Comparison of ENCODE assay signal across 15 cellular contexts in genomic region chr11:48473966-48474365, GRCh38. TPM values are rescaled to one million over a fixed set of nuclear protein-coding genes. Genes with fewer than 3 reads are reported as not detected.
DNase-seq lines count a peak whose midpoint lies in the region; ATAC-seq, FAIRE-seq and TF ChIP-seq lines count a peak whose summit lies in the region.
"Not testable (repeated sequence)": the region's sequence is repeated elsewhere in the genome, so short reads cannot be mapped to it uniquely, and the experiment has no call there.
"Had no signal": no experiment of that assay in that cellular context is flagged by ENCODE, and none has a peak within 500 bp of the region (broad histone marks: within the 10 kb centered on the region; RNA-seq: fewer than 3 reads in every experiment).

No MANE protein-coding gene starts in this region.

- H3K4me3 ChIP-seq in BE2C (ENCODE audit: low read depth, low read length); GM12878: not testable (repeated sequence)

- H3K9me3 ChIP-seq in BE2C; GM12878 (replicated peaks; ENCODE audit: control insufficient read depth, insufficient read depth, low read length): not testable (repeated sequence)

- not testable (repeated sequence) for H4K20me1 ChIP-seq in GM12878 (ENCODE audit: control insufficient read depth, insufficient read depth)

- not testable (repeated sequence) for TF ChIP-seq EP300 in GM12878 (IDR thresholded peaks at IDR 0.05; ENCODE audit: borderline replicate concordance in 1 of 2, control insufficient read depth in 1 of 2, low read depth in 2 of 2, low read length in 2 of 2)

- WGBS in GM12878 (ENCODE audit: insufficient coverage, insufficient replicate concordance, low lambda C conversion rate, missing lambda C conversion rate) = 0% methylated on average over 2 of the region's 2 CpGs

- not testable (repeated sequence) for TF ChIP-seq CTCF in BE2C (IDR thresholded peaks at IDR 0.05; ENCODE audit: low read depth, low read length); GM12878 (IDR thresholded peaks at IDR 0.05 in 2 of 3, conservative IDR thresholded peaks at IDR 0.05 in 1 of 3; ENCODE audit: control insufficient read depth in 2 of 3, extremely low read depth in 1 of 3, insufficient read depth in 1 of 3, low read depth in 3 of 3, low read length in 3 of 3)

- CTCF ChIA-PET in GM12878 (lab: Yijun Ruan, JAX) = not testable (repeated sequence)

- FAIRE-seq in GM12878 (lab: Jason Lieb, UNC) = peak; percentile 13

- in situ Hi-C loops in GM12878 (cut with MboI) = not testable (repeated sequence)

- not testable (repeated sequence) for H3K9ac ChIP-seq in GM12878 (ENCODE audit: control insufficient read depth, insufficient read depth, low read length)

- H3K27me3 ChIP-seq in BE2C; GM12878 (replicated peaks in 1 of 2; ENCODE audit: control insufficient read depth in 2 of 2, insufficient read depth in 2 of 2, low read length in 1 of 2): not testable (repeated sequence)

- peak; percentile 9 for DNase-seq in BE2C
- peak; percentile 49 for DNase-seq in DMS53 (lab: John Stamatoyannopoulos, UW)
- DNase-seq in NCI-H748 (lab: John Stamatoyannopoulos, UW; ENCODE audit: unreplicated experiment) = peak; percentile 69
- DNase-seq in RPMI7951 (ENCODE audit: low read depth) = peak; percentile 37
- not testable (repeated sequence) for DNase-seq in GM12878 (ENCODE audit: low read depth, low spot score)
- peak; percentile 4 for DNase-seq in foreskin melanocyte
- DNase-seq in medulla oblongata (ENCODE audit: extremely low spot score) = peak; percentile 3
- peak; percentile 11 for DNase-seq in putamen (ENCODE audit: low spot score)

- intact Hi-C loops in GM12878 (cut with micrococcal nuclease; ENCODE audit: unreplicated experiment) = not testable (repeated sequence)

- not testable (repeated sequence) for H2AFZ ChIP-seq in GM12878 (ENCODE audit: control insufficient read depth, low read depth, low read length)

- RAD21 ChIA-PET in GM12878 (lab: Charles Lee; ENCODE audit: unreplicated experiment) = not testable (repeated sequence)

- POLR2A ChIA-PET in GM12878 (lab: Charles Lee) = not testable (repeated sequence)

- BruUV-seq in GM12878 (replicated peaks; lab: Mats Ljungman, UMichigan) = not testable (repeated sequence)

- H3K4me1 ChIP-seq in BE2C; GM12878 (ENCODE audit: control insufficient read depth, insufficient read depth, low read length): not testable (repeated sequence)

- SMC1A ChIA-PET in GM12878 (lab: Charles Lee; ENCODE audit: uncharacterized antibody, unreplicated experiment) = not testable (repeated sequence)

- H3K27ac ChIP-seq in GM12878 (ENCODE audit: control insufficient read depth, insufficient read depth) = not testable (repeated sequence)

- not testable (repeated sequence) for H3K79me2 ChIP-seq in GM12878 (ENCODE audit: control insufficient read depth, insufficient read depth, low read length)

- ATAC-seq in GM12878 = not testable (repeated sequence)

- not testable (repeated sequence) for H3K4me2 ChIP-seq in GM12878 (ENCODE audit: control insufficient read depth, insufficient read depth)

- TF ChIP-seq POLR2A in GM12878 (IDR thresholded peaks at IDR 0.05; ENCODE audit: low read depth, low read length) = not testable (repeated sequence)

- H3K36me3 ChIP-seq in BE2C; GM12878 (ENCODE audit: control insufficient read depth in 2 of 2, insufficient read depth in 2 of 2, low read length in 1 of 2): not testable (repeated sequence)

- not testable (repeated sequence) for TF ChIP-seq RAD21 in GM12878 (IDR thresholded peaks at IDR 0.05; ENCODE audit: insufficient read depth, low read depth, low read length)

RNA-seq across cellular contexts. Expression of gene OR4A47, which starts 14.6 kb away (rescaled TPM):
- not detected for polyA plus RNA-seq in BE2C (2012; ENCODE audit: insufficient read depth, insufficient read length, low read depth)
- not detected in 2 replicates for total RNA-seq in RPMI7951 (2014; rRNA removed; shearing (Covaris generic))
- not detected in 2 replicates for total RNA-seq in GM12878 (2013; cell fraction: nucleolus; rRNA removed)
- total RNA-seq in GM12878 (2014; rRNA removed) (not detected in 2 replicates), GM12878 (2014; rRNA removed; fragmentation: Illumina TruSeq; extraction: Trizol) (not detected in 2 replicates), GM12878 (2021) (not detected in 2 replicates)
- polyA plus RNA-seq in GM12878 (2011; ENCODE audit: low read depth) = not detected
- polyA plus RNA-seq in GM12878 (2011; rRNA removed) (not detected in 2 replicates), GM12878 (2014; fragmentation: Illumina TruSeq; extraction: Trizol) (not detected in 2 replicates), GM12878 (2014; fragmentation: Nextera tagmentation; extraction: Ambion mirVana) (not detected), GM12878 (2014; rRNA removed) (not detected in 2 replicates), GM12878 (2016; fragmentation: Nextera tagmentation; extraction: Ambion mirVana) (not detected)
- not detected in 2 replicates for polyA plus RNA-seq in GM12878 (2011; cell fraction: cytosol; rRNA removed)
- not detected in 2 replicates for polyA plus RNA-seq in GM12878 (2011; cell fraction: nucleus; rRNA removed)
- not detected in 2 replicates for polyA plus RNA-seq in GM12878 (2012)
- not detected in 2 replicates for polyA minus RNA-seq in GM12878 (2011; rRNA and poly(A)+ RNA removed)
- polyA minus RNA-seq in GM12878 (2011; cell fraction: cytosol; rRNA and poly(A)+ RNA removed) = not detected in 2 replicates
- polyA minus RNA-seq in GM12878 (2011; cell fraction: nucleus; rRNA and poly(A)+ RNA removed) = not detected in 2 replicates
- total RNA-seq: Calu3; CD4-positive, CD25-positive, alpha-beta regulatory T cell; CD8-positive, alpha-beta T cell; GM23338; H4; H9 had no signal
- polyA plus RNA-seq: A549; CD4-positive, CD25-positive, alpha-beta regulatory T cell; GM23338 had no signal
